22 cellular contexts compared by ENCODE assay signal in genomic region chrY:13017498-13017897, GRCh38.
"Had no signal": no experiment of that assay in that cellular context is flagged by ENCODE, and none has a peak within 500 bp of the region (broad histone marks: within the 10 kb centered on the region; RNA-seq: fewer than 3 reads in every experiment).

No MANE protein-coding gene starts in this region.

- ATAC-seq: activated T-cell treated with anti-CD3 and anti-CD28 coated beads, Interleukin-2, amount 50 U/mL, for 72 hours; T-cell had no signal

- H3K9me3 ChIP-seq: adrenal gland had no signal

- H3K4me1 ChIP-seq: adrenal gland had no signal

- H3K36me3 ChIP-seq: adrenal gland had no signal

- H3K27ac ChIP-seq: adrenal gland, SK-N-MC, VCaP had no signal

- DNase-seq: activated CD4-positive, alpha-beta memory T cell treated with anti-CD3 and anti-CD28 coated beads, Interleukin-2, amount 10 ng/mL, durations not matched to agents 7 days and 5 days; activated CD4-positive, alpha-beta T cell treated with anti-CD3 and anti-CD28 coated beads, Interleukin-2, amount 50 U/mL, for 1 hour; activated CD4-positive, CD25-positive, alpha-beta regulatory T cell; activated CD8-positive, alpha-beta memory T cell treated with anti-CD3 and anti-CD28 coated beads, Interleukin-2, amount 50 U/mL, for 4 hours; activated naive CD4-positive, alpha-beta T cell treated with anti-CD3 and anti-CD28 coated beads, Interleukin-2, amount 50 U/mL, for 16 hours; activated naive CD8-positive, alpha-beta T cell treated with anti-CD3 and anti-CD28 coated beads, Interleukin-2, amount 10 ng/mL, durations not matched to agents 7 days and 5 days; activated T-cell treated with anti-CD3 and anti-CD28 coated beads, Interleukin-2, amount 50 U/mL, for 72 hours; cerebellar nuclear complex; NCI-H1048; NCI-H146; NCI-H187 treated with DMSO at 0.1 percent for 48 hours; NCI-H2107; NCI-H2171 treated with DMSO at 0.1 percent for 48 hours; NCI-H345; NCI-H510A; NCI-H526 treated with DMSO at 0.1 percent for 48 hours; NCI-H82; SIG-M5; T-cell had no signal

- H3K4me3 ChIP-seq: adrenal gland, SK-N-MC had no signal

- H3K27me3 ChIP-seq: adrenal gland had no signal
